23 cellular contexts compared by ENCODE assay signal in genomic region chr1:183467687-183468086, GRCh38. TPM values are rescaled to one million over a fixed set of nuclear protein-coding genes. Genes with fewer than 3 reads are reported as not detected.
A peak's percentile ranks its signal among the peaks of the same experiment; 100 is the strongest.
DNase-seq lines count a peak whose midpoint lies in the region; ATAC-seq, FAIRE-seq and TF ChIP-seq lines count a peak whose summit lies in the region.
"Had no signal": no experiment of that assay in that cellular context is flagged by ENCODE, and none has a peak within 500 bp of the region (broad histone marks: within the 10 kb centered on the region; RNA-seq: fewer than 3 reads in every experiment).

No MANE protein-coding gene starts in this region.

- in situ Hi-C loops in GM23248 (cut with MboI) = no loop called here

- WGBS in GM23248 (ENCODE audit: low coverage in 1 of 2, low lambda C conversion rate in 2 of 2, missing lambda C conversion rate in 2 of 2), 2 experiments = 31 to 59% methylated on average over 1 of the region's 1 CpG

- peak overlapping the region; percentile 7 for H3K27ac Mint-ChIP-seq in progenitor cell of endocrine pancreas
- H3K27ac Mint-ChIP-seq: CD8-positive, alpha-beta T cell had no signal

- no peaks in the 10 kb centered on the region for H3K9me3 Mint-ChIP-seq in progenitor cell of endocrine pancreas (ENCODE audit: low read depth)
- H3K9me3 Mint-ChIP-seq: CD8-positive, alpha-beta T cell; central memory CD8-positive, alpha-beta T cell; neural crest cell had no signal

- H3K36me3 Mint-ChIP-seq in progenitor cell of endocrine pancreas (ENCODE audit: insufficient read depth) = no peaks in the 10 kb centered on the region

- H3K79me2 ChIP-seq in GM23248 (ENCODE audit: insufficient read depth) = peaks cover 4% of the 10 kb centered on the region

- H3K4me1 ChIP-seq in GM23248 (ENCODE audit: insufficient read depth) = peaks cover 9% of the 10 kb centered on the region; the same call in 1 of the 2 replicates

- no peaks in the 10 kb centered on the region for H4K20me1 ChIP-seq in GM23248 (ENCODE audit: insufficient read depth)

- H3K36me3 ChIP-seq in GM23248 (ENCODE audit: low read depth) = no peaks in the 10 kb centered on the region
- H3K36me3 ChIP-seq: esophagus squamous epithelium, left lung had no signal

- H3F3A ChIP-seq in GM23248 (ENCODE audit: insufficient read depth) = peaks cover 7% of the 10 kb centered on the region

- TF ChIP-seq CTCF in progenitor cell of endocrine pancreas (IDR thresholded peaks at IDR 0.05; ENCODE audit: unreplicated experiment) = no peak

- H2AFZ ChIP-seq in GM23248 = no peak overlapping the region

- peak; percentile 24 for DNase-seq in GM23248
- no peak for DNase-seq in RCC 7860 (ENCODE audit: low spot score)
- no peak for DNase-seq in progenitor cell of endocrine pancreas (ENCODE audit: low spot score, unreplicated experiment)
- DNase-seq in NCI-H2227 (lab: John Stamatoyannopoulos, UW; ENCODE audit: unreplicated experiment) = no peak
- DNase-seq in NCI-H2171 (lab: John Stamatoyannopoulos, UW) = no peak
- DNase-seq: activated CD4-positive, alpha-beta T cell treated with anti-CD3 and anti-CD28 coated beads, Interleukin-2, amount 50 U/mL, for 4 hours; activated naive CD4-positive, alpha-beta T cell; activated T-cell treated with anti-CD3 and anti-CD28 coated beads for 4 hours; anterior cingulate cortex; CD8-positive, alpha-beta T cell; effector CD4-positive, alpha-beta T cell; esophagus squamous epithelium; left lung; midbrain; MM.1S; NCI-H2171 treated with DMSO at 0.1 percent for 48 hours; stimulated activated naive CD4-positive, alpha-beta T cell treated with Interleukin-2 at 50 U/mL for 16 hours; T-helper 2 cell had no signal

- no peak overlapping the region for H3K4me3 Mint-ChIP-seq in progenitor cell of endocrine pancreas (ENCODE audit: low read depth)
- H3K4me3 Mint-ChIP-seq: CD8-positive, alpha-beta T cell; central memory CD8-positive, alpha-beta T cell; neural crest cell had no signal

- H3K4me3 ChIP-seq in GM23248 = no peak overlapping the region
- H3K4me3 ChIP-seq: esophagus squamous epithelium, left lung had no signal

- H3K4me2 ChIP-seq in GM23248 (ENCODE audit: unreplicated experiment) = no peak overlapping the region

- no peak overlapping the region for H3K9ac ChIP-seq in GM23248

- H3K9me2 ChIP-seq in GM23248 (ENCODE audit: insufficient read depth) = no peaks in the 10 kb centered on the region

- no peaks in the 10 kb centered on the region for H3K27me3 Mint-ChIP-seq in progenitor cell of endocrine pancreas

- H3K27ac ChIP-seq in GM23248 = no peak overlapping the region
- H3K27ac ChIP-seq: left lung had no signal

- FAIRE-seq in RCC 7860 (lab: Jason Lieb, UNC) = peak; percentile 27

- peaks cover 11% of the 10 kb centered on the region for H3K4me1 Mint-ChIP-seq in progenitor cell of endocrine pancreas (ENCODE audit: low read depth)

- ATAC-seq in esophagus mucosa (peak; percentile 27), HG03175 (IDR thresholded peaks at IDR 0.05; ENCODE audit: unreplicated experiment) (no peak), HG02870 (IDR thresholded peaks at IDR 0.05; ENCODE audit: unreplicated experiment) (no peak)
- ATAC-seq: CD8-positive, alpha-beta T cell; left lung had no signal

- 0 out of 2 replicates have a peak, but pooled peaks cover 7% of the 10 kb centered on the region for H3K27me3 ChIP-seq in GM23248 (replicated peaks; ENCODE audit: insufficient read depth)
- H3K27me3 ChIP-seq: left lung had no signal

- no peaks in the 10 kb centered on the region for H3K9me3 ChIP-seq in GM23248 (ENCODE audit: low read depth)
- H3K9me3 ChIP-seq: esophagus squamous epithelium, left lung had no signal

RNA-seq across cellular contexts. Expression of gene SMG7, which starts 4.6 kb away (rescaled TPM):
- 16.2 and 18.7 TPM in 2 replicates for total RNA-seq in GM23248 (2014; rRNA removed; shearing (Covaris generic))
- 28.2 and 32.8 TPM in 2 replicates for polyA plus RNA-seq in GM23248 (2016; fragmentation: Nextera tagmentation; extraction: Ambion mirVana)
- total RNA-seq in esophagus mucosa (34.8 TPM), progenitor cell of endocrine pancreas (71.8 and 75.8 TPM in 2 replicates)

RNA-seq across cellular contexts. Expression of gene NMNAT2, which starts 49.5 kb away (rescaled TPM):
- 2.4 and 6.2 TPM in 2 replicates for total RNA-seq in GM23248 (2014; rRNA removed; shearing (Covaris generic))
- polyA plus RNA-seq in GM23248 (2016; fragmentation: Nextera tagmentation; extraction: Ambion mirVana) = 3.6 and 4.2 TPM in 2 replicates
- total RNA-seq in esophagus mucosa = 0.04 TPM
- 3.1 and 3.3 TPM in 2 replicates for total RNA-seq in progenitor cell of endocrine pancreas
- total RNA-seq: CD8-positive, alpha-beta T cell had no signal
